11 cellular contexts compared by ENCODE assay signal in the genomic region with DNA sequence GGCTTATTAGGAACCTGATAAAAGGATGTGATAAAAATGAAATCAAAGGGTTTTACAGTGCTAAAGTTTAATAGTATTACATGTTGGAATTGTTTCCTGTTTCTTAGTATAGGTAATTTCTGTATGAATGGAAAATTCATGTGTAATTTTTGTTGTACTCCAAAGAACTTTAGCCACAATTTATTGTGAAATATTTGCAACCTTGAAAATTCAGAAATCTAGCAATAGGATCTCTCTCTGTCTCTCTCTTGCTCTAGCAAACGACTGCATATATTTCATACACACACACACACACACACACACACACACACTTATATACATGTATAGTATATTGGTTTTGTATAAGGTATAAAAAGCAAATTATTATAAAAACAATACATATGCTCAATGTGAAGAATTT. TPM values are rescaled to one million over a fixed set of nuclear protein-coding genes. Genes with fewer than 3 reads are reported as not detected.
DNase-seq lines count a peak whose midpoint lies in the region; ATAC-seq and TF ChIP-seq lines count a peak whose summit lies in the region.
"Had no signal": no experiment of that assay in that cellular context is flagged by ENCODE, and none has a peak within 500 bp of the region (broad histone marks: within the 10 kb centered on the region; RNA-seq: fewer than 3 reads in every experiment).

No MANE protein-coding gene starts in this region.

- no peak for ATAC-seq in left ventricle myocardium superior
- no peak for ATAC-seq in lower lobe of right lung
- ATAC-seq in GM19455 (IDR thresholded peaks at IDR 0.05; ENCODE audit: unreplicated experiment): no peak
- ATAC-seq: activated naive CD4-positive, alpha-beta T cell treated with anti-CD3 and anti-CD28 coated beads, Interleukin-2, amount 50 U/mL, for 72 hours had no signal

- H3K4me1 ChIP-seq in left ventricle myocardium inferior: peaks cover 54% of the 10 kb centered on the region
- H3K4me1 ChIP-seq in ascending aorta: peaks cover 3 to 30% of the 10 kb centered on the region in 2 donors
- peaks cover 37% of the 10 kb centered on the region for H3K4me1 ChIP-seq in lower lobe of right lung
- H3K4me1 ChIP-seq in testis: no peaks in the 10 kb centered on the region

- TF ChIP-seq CTCF in left ventricle myocardium inferior (IDR thresholded peaks at IDR 0.05; ENCODE audit: borderline replicate concordance): no peak
- TF ChIP-seq CTCF in ascending aorta (IDR thresholded peaks at IDR 0.05): no peak
- no peak for TF ChIP-seq CTCF in lower lobe of right lung (IDR thresholded peaks at IDR 0.05)
- no peak for TF ChIP-seq CTCF in testis (IDR thresholded peaks at IDR 0.05)

- 21 to 24% methylated on average over 1 of the region's 1 CpG for WGBS in testis, 2 donors

- intact Hi-C loops in left ventricle myocardium inferior (cut with micrococcal nuclease) (no loop called here), left ventricle myocardium superior (cut with micrococcal nuclease) (no loop called here), ascending aorta (cut with DNase I) (no loop called here), lower lobe of right lung (cut with DNase I) (no loop called here), testis (cut with DNase I; ENCODE audit: low total_unique reads) (no loop called here)

- TF ChIP-seq POLR2A in testis (IDR thresholded peaks at IDR 0.05): no peak

- no peaks in the 10 kb centered on the region for H3K36me3 ChIP-seq in left ventricle myocardium inferior
- H3K36me3 ChIP-seq in ascending aorta: no peaks in the 10 kb centered on the region
- no peaks in the 10 kb centered on the region for H3K36me3 ChIP-seq in lower lobe of right lung
- H3K36me3 ChIP-seq in testis (ENCODE audit: low read depth, missing control alignments): no peaks in the 10 kb centered on the region

- peak overlapping the region; percentile 54 for H3K4me3 ChIP-seq in left ventricle myocardium inferior
- H3K4me3 ChIP-seq in ascending aorta: peak overlapping the region; percentile 43 to 50
- H3K4me3 ChIP-seq in lower lobe of right lung: peak overlapping the region; percentile 40
- H3K4me3 ChIP-seq in testis: no peak overlapping the region

- no peaks in the 10 kb centered on the region for H3K9me3 ChIP-seq in left ventricle myocardium inferior (replicated peaks)
- no peaks in the 10 kb centered on the region for H3K9me3 ChIP-seq in ascending aorta
- no peaks in the 10 kb centered on the region for H3K9me3 ChIP-seq in lower lobe of right lung
- no peaks in the 10 kb centered on the region for H3K9me3 ChIP-seq in testis

- DNase-seq in left ventricle myocardium inferior (no peak), left ventricle myocardium superior (no peak), ascending aorta (ENCODE audit: low spot score in 2 of 2) (no peak), lower lobe of right lung (no peak), NCI-H1436 (lab: John Stamatoyannopoulos, UW) (no peak), testis (no peak), GM19238 (ENCODE audit: insufficient read length, low spot score) (no peak)
- DNase-seq: stimulated activated CD4-positive, alpha-beta T cell treated with anti-CD3 and anti-CD28 coated beads, Interleukin-4, amount 100 ng/mL, for 4 hours had no signal

- no peaks in the 10 kb centered on the region for H3K27me3 ChIP-seq in left ventricle myocardium inferior (ENCODE audit: low read depth)
- no peaks in the 10 kb centered on the region for H3K27me3 ChIP-seq in ascending aorta
- no peaks in the 10 kb centered on the region for H3K27me3 ChIP-seq in lower lobe of right lung (ENCODE audit: low read depth)
- H3K27me3 ChIP-seq in testis: no peaks in the 10 kb centered on the region

- H3K27ac ChIP-seq in left ventricle myocardium inferior (replicated peaks) (peak overlapping the region; percentile 58), ascending aorta (peak overlapping the region in 1 of 2 donors; percentile 38), lower lobe of right lung (peak overlapping the region; percentile 51), testis (no peak overlapping the region)
- H3K27ac ChIP-seq: C4-2B had no signal

RNA-seq across cellular contexts. Expression of gene PIAS1, which starts 59.6 kb away (rescaled TPM):
- 29.9 TPM for total RNA-seq in left ventricle myocardium inferior
- total RNA-seq in left ventricle myocardium superior: 27.2 TPM
- 17.1 TPM for total RNA-seq in ascending aorta
- 73.1 TPM for total RNA-seq in lower lobe of right lung
- 10 to 100 TPM; 60.5 to 87.6 TPM for total RNA-seq in testis
- polyA plus RNA-seq in testis (ENCODE audit: insufficient read depth, low read depth, low replicate concordance): 57.2 TPM

Comparison
In these comparisons a context has a peak if more than half of its experiments do, and no peak if none do; other contexts are left out.
1. H3K27ac ChIP-seq: peak in left ventricle myocardium inferior (single experiment) and lower lobe of right lung (single experiment); none in testis (0 of 2).
2. H3K4me3 ChIP-seq: peak in left ventricle myocardium inferior (single experiment), ascending aorta (2 of 2) and lower lobe of right lung (single experiment); none in testis (0 of 2).